18 cellular contexts compared by ENCODE assay signal in genomic region chr4:17336069-17336468, GRCh38.
A peak's percentile ranks its signal among the peaks of the same experiment; 100 is the strongest.
DNase-seq lines count a peak whose midpoint lies in the region; ATAC-seq, FAIRE-seq and TF ChIP-seq lines count a peak whose summit lies in the region.
"Had no signal": no experiment of that assay in that cellular context is flagged by ENCODE, and none has a peak within 500 bp of the region (broad histone marks: within the 10 kb centered on the region; RNA-seq: fewer than 3 reads in every experiment).

No MANE protein-coding gene starts in this region.

- H3K27ac ChIP-seq in OCI-LY3 (ENCODE audit: low read length) (no peak overlapping the region), astrocyte (ENCODE audit: low read depth, low read length) (no peak overlapping the region)
- H3K27ac ChIP-seq: epithelial cell of prostate, tibial artery had no signal

- DNase-seq in stimulated activated naive CD8-positive, alpha-beta T cell treated with anti-CD3 and anti-CD28 coated beads, Interleukin-15, Interleukin-2, amounts not matched to agents 100 U/mL and 50 U/mL, for 24 hours, result no peak
- DNase-seq in astrocyte (ENCODE audit: low read depth) (no peak), omental fat pad (ENCODE audit: low spot score) (no peak), GM12891 (ENCODE audit: insufficient read length, low spot score) (no peak)
- DNase-seq: mesenchymal stem cell, NCI-H146, NCI-H524, occipital lobe, tibial artery had no signal

- H3K27me3 Mint-ChIP-seq in stimulated activated naive CD8-positive, alpha-beta T cell treated with anti-CD3 and anti-CD28 coated beads, Interleukin-15, Interleukin-2, amounts not matched to agents 100 ng/mL and 50 ng/mL, for 24 hours, result no peaks in the 10 kb centered on the region
- no peaks in the 10 kb centered on the region for H3K27me3 Mint-ChIP-seq in astrocyte (ENCODE audit: low read depth, unreplicated experiment)

- H3K36me3 Mint-ChIP-seq in stimulated activated naive CD8-positive, alpha-beta T cell treated with anti-CD3 and anti-CD28 coated beads, Interleukin-15, Interleukin-2, amounts not matched to agents 100 ng/mL and 50 ng/mL, for 24 hours (ENCODE audit: low read depth), result no peaks in the 10 kb centered on the region
- H3K36me3 Mint-ChIP-seq in astrocyte (ENCODE audit: low read depth, unreplicated experiment), result no peaks in the 10 kb centered on the region

- peaks cover 1% of the 10 kb centered on the region for H3K9me3 Mint-ChIP-seq in stimulated activated naive CD8-positive, alpha-beta T cell treated with anti-CD3 and anti-CD28 coated beads, Interleukin-15, Interleukin-2, amounts not matched to agents 100 ng/mL and 50 ng/mL, for 24 hours
- no peaks in the 10 kb centered on the region for H3K9me3 Mint-ChIP-seq in astrocyte (ENCODE audit: unreplicated experiment)
- H3K9me3 Mint-ChIP-seq: T-helper 1 cell treated with Interleukin-12 subunit alpha and Interleukin-12 subunit beta and Interleukin-4 antibody, amounts not matched to agents 30 μg/mL and 1 μg/mL, for 36 hours had no signal

- H3K9ac ChIP-seq in OCI-LY3 (ENCODE audit: low read length), result no peak overlapping the region
- no peak overlapping the region for H3K9ac ChIP-seq in astrocyte (ENCODE audit: low read length)

- no peak for TF ChIP-seq POLR2A in GM12891 (IDR thresholded peaks at IDR 0.05; ENCODE audit: low read depth, low read length)

- H3K79me2 ChIP-seq in OCI-LY3 (ENCODE audit: low read length) (no peaks in the 10 kb centered on the region), astrocyte (ENCODE audit: insufficient read depth, low read length) (no peaks in the 10 kb centered on the region)

- no peak for TF ChIP-seq CTCF in OCI-LY3 (IDR thresholded peaks at IDR 0.05; ENCODE audit: low read depth, low read length)
- TF ChIP-seq CTCF in astrocyte (IDR thresholded peaks at IDR 0.05; ENCODE audit: insufficient read depth, low read depth, low read length), result no peak
- TF ChIP-seq CTCF in omental fat pad (IDR thresholded peaks at IDR 0.05), result no peak

- no peaks in the 10 kb centered on the region for H4K20me1 ChIP-seq in OCI-LY3 (ENCODE audit: insufficient read depth, low read length)
- no peaks in the 10 kb centered on the region for H4K20me1 ChIP-seq in astrocyte (ENCODE audit: insufficient read depth, low read length)

- H3K9me3 ChIP-seq in OCI-LY3 (ENCODE audit: insufficient read depth, low read length) (no peaks in the 10 kb centered on the region), astrocyte (ENCODE audit: insufficient read depth, low read depth, low read length) (no peaks in the 10 kb centered on the region)
- H3K9me3 ChIP-seq: heart left ventricle, tibial artery had no signal

- peaks cover 10% of the 10 kb centered on the region for H3K27me3 ChIP-seq in OCI-LY3 (ENCODE audit: low read depth, low read length)
- H3K27me3 ChIP-seq in astrocyte (ENCODE audit: insufficient read depth, low read length), result no peaks in the 10 kb centered on the region
- H3K27me3 ChIP-seq: heart left ventricle, tibial artery had no signal

- H2AFZ ChIP-seq in OCI-LY3 (ENCODE audit: low read depth, low read length) (no peak overlapping the region), astrocyte (ENCODE audit: low read depth, low read length) (peak overlapping the region; percentile 35)

- H3K36me3 ChIP-seq in OCI-LY3 (replicated peaks; ENCODE audit: low read depth, low read length) (no peaks in the 10 kb centered on the region), astrocyte (ENCODE audit: insufficient read depth, low read length) (no peaks in the 10 kb centered on the region)
- H3K36me3 ChIP-seq: heart left ventricle, tibial artery had no signal

- H3K4me3 ChIP-seq in OCI-LY3 (ENCODE audit: low read length), result peak overlapping the region; percentile 10; the same call in 1 of the 2 replicates
- H3K4me3 ChIP-seq in astrocyte (ENCODE audit: insufficient read depth, low read depth, low read length), result no peak overlapping the region
- H3K4me3 ChIP-seq: heart left ventricle, smooth muscle cell, tibial artery had no signal

- FAIRE-seq in astrocyte (lab: Jason Lieb, UNC), result no peak
- no peak for FAIRE-seq in GM12891 (lab: Jason Lieb, UNC)
- FAIRE-seq: H54 had no signal

- H3K4me1 ChIP-seq in OCI-LY3 (ENCODE audit: low read length) (peaks cover 20% of the 10 kb centered on the region), astrocyte (ENCODE audit: insufficient read depth, low read length) (peaks cover 8% of the 10 kb centered on the region)
- H3K4me1 ChIP-seq: heart left ventricle, tibial artery had no signal

- H3K27ac Mint-ChIP-seq in stimulated activated naive CD8-positive, alpha-beta T cell treated with anti-CD3 and anti-CD28 coated beads, Interleukin-15, Interleukin-2, amounts not matched to agents 100 ng/mL and 50 ng/mL, for 24 hours, result peak overlapping the region; percentile 95
- no peak overlapping the region for H3K27ac Mint-ChIP-seq in astrocyte (ENCODE audit: unreplicated experiment)

- peaks cover 58% of the 10 kb centered on the region for H3K4me1 Mint-ChIP-seq in stimulated activated naive CD8-positive, alpha-beta T cell treated with anti-CD3 and anti-CD28 coated beads, Interleukin-15, Interleukin-2, amounts not matched to agents 100 ng/mL and 50 ng/mL, for 24 hours (ENCODE audit: low read depth)
- peaks cover 4% of the 10 kb centered on the region for H3K4me1 Mint-ChIP-seq in astrocyte (ENCODE audit: low read depth, unreplicated experiment)

- ATAC-seq in stimulated activated naive CD8-positive, alpha-beta T cell treated with anti-CD3 and anti-CD28 coated beads, Interleukin-15, Interleukin-2, amounts not matched to agents 100 U/mL and 50 U/mL, for 24 hours, result no peak
- ATAC-seq in GM21619 (IDR thresholded peaks at IDR 0.05; ENCODE audit: unreplicated experiment) (no peak), omental fat pad (ENCODE audit: low FRiP score) (no peak)
- ATAC-seq: left colon had no signal

- peak overlapping the region; percentile 74 for H3K4me3 Mint-ChIP-seq in stimulated activated naive CD8-positive, alpha-beta T cell treated with anti-CD3 and anti-CD28 coated beads, Interleukin-15, Interleukin-2, amounts not matched to agents 100 ng/mL and 50 ng/mL, for 24 hours
- no peak overlapping the region for H3K4me3 Mint-ChIP-seq in astrocyte (ENCODE audit: unreplicated experiment)

- H3K4me2 ChIP-seq in OCI-LY3 (ENCODE audit: low read length) (peak overlapping the region; percentile 59), astrocyte (ENCODE audit: low read length) (peak overlapping the region; percentile 53)
- H3K4me2 ChIP-seq: smooth muscle cell had no signal

TF ChIP-seq in GM12891, 5 proteins besides CTCF, POLR2A, EP300 and RAD21:
- TF ChIP-seq TAF1 (IDR thresholded peaks at IDR 0.05; ENCODE audit: low read depth, low read length), result no peak
- TF ChIP-seq PAX5 (IDR thresholded peaks at IDR 0.05; ENCODE audit: insufficient read depth, low read length, severe bottlenecking), result no peak
- no peak for TF ChIP-seq SPI1 (IDR thresholded peaks at IDR 0.05; ENCODE audit: low read depth, low read length)
- TF ChIP-seq POLR2AphosphoS5 (IDR thresholded peaks at IDR 0.05; ENCODE audit: low read depth, low read length), result no peak
- no peak for TF ChIP-seq POU2F2 (IDR thresholded peaks at IDR 0.05; ENCODE audit: low read depth, low read length)
